11 cellular contexts compared by ENCODE assay signal in the genomic region with DNA sequence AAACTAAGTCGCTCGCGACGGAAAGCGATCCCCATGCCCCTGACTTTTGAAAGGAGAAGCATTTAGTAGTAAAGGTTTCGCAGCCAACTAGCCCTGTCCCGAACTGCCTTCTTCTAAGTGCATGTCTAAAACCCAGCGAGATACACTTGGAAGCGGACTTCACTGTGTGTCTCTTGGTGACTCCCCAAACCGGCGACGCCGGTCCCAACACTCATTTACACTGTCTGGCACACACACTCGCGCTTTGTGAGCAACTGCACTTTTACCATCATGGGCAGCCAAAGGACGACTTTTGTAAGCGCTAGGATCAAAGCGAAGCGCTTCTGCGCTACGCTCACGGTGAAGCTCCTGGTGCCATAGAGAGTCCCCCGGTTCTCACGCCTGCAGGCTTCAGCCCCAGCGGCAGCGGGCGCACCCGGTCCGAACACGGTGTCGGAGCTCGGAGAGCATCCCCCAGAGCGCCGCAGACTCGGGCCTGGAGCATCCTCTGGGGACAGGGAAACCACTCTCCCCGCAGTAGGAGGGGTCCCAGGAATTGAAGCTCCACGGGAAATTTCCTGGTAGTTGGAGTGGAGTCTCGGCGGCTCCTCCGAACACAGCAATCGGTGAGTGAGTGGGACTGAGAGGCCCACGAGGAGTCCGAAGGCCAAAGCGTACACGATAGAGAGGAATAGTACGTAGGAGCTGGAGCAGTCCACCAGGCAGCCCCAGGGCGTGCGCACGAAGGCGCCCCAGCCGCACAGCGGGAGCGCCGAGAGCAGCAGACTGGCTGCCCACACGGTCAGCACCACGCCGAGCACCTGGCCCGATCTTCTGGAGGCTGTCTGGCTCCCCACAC. TPM values are rescaled to one million over a fixed set of nuclear protein-coding genes. Genes with fewer than 3 reads are reported as not detected.
DNase-seq lines count a peak whose midpoint lies in the region; ATAC-seq, FAIRE-seq and TF ChIP-seq lines count a peak whose summit lies in the region.
"Had no signal": no experiment of that assay in that cellular context is flagged by ENCODE, and none has a peak within 500 bp of the region (broad histone marks: within the 10 kb centered on the region; RNA-seq: fewer than 3 reads in every experiment).

No MANE protein-coding gene starts in this region.

- peaks cover 66% of the 10 kb centered on the region for H3K27me3 ChIP-seq in endodermal cell (ENCODE audit: control insufficient read depth, insufficient read depth, low read length, poor library complexity, severe bottlenecking)

- no peak overlapping the region for H3K9ac ChIP-seq in endodermal cell (ENCODE audit: extremely low read depth, low read length, poor library complexity, severe bottlenecking)

- H3K27ac Mint-ChIP-seq in endodermal cell (no peak overlapping the region), nephron progenitor cell (peak overlapping the region; percentile 65)
- H3K27ac Mint-ChIP-seq: activated naive CD4-positive, alpha-beta T cell treated with anti-CD3 and anti-CD28 coated beads, Interleukin-2, amount 50 U/mL, for 24 hours had no signal

- peak overlapping the region; percentile 73 for H3K4me3 ChIP-seq in endodermal cell (ENCODE audit: low read length)
- H3K4me3 ChIP-seq: right lobe of liver had no signal

- ATAC-seq in HG02759 (IDR thresholded peaks at IDR 0.05; ENCODE audit: unreplicated experiment), result no peak

- H3K4me3 Mint-ChIP-seq in endodermal cell (peak overlapping the region; percentile 57), nephron progenitor cell (peak overlapping the region; percentile 88)
- H3K4me3 Mint-ChIP-seq: activated naive CD4-positive, alpha-beta T cell treated with anti-CD3 and anti-CD28 coated beads, Interleukin-2, amount 50 U/mL, for 24 hours had no signal

- H3K27me3 Mint-ChIP-seq in endodermal cell (ENCODE audit: insufficient read depth) (peaks cover 63% of the 10 kb centered on the region), nephron progenitor cell (ENCODE audit: low read depth, poor library complexity) (peaks cover 53% of the 10 kb centered on the region)

- H3K36me3 Mint-ChIP-seq in endodermal cell (ENCODE audit: low read depth) (no peaks in the 10 kb centered on the region), nephron progenitor cell (ENCODE audit: low read depth) (no peaks in the 10 kb centered on the region)
- H3K36me3 Mint-ChIP-seq: activated naive CD4-positive, alpha-beta T cell treated with anti-CD3 and anti-CD28 coated beads, Interleukin-2, amount 50 U/mL, for 24 hours had no signal

- H3K27ac ChIP-seq in endodermal cell (ENCODE audit: low read depth, low read length), result no peak overlapping the region
- H3K27ac ChIP-seq: right lobe of liver had no signal

- WGBS in endodermal cell (ENCODE audit: insufficient coverage in 1 of 2, insufficient read length in 1 of 2), 2 experiments, result 4 to 5% methylated on average over 38 to 58 of the region's 58 CpGs

- peaks cover 24% of the 10 kb centered on the region for H3K4me1 Mint-ChIP-seq in endodermal cell
- H3K4me1 Mint-ChIP-seq in nephron progenitor cell, result peaks cover 24% of the 10 kb centered on the region
- H3K4me1 Mint-ChIP-seq: activated naive CD4-positive, alpha-beta T cell treated with anti-CD3 and anti-CD28 coated beads, Interleukin-2, amount 50 U/mL, for 24 hours had no signal

- FAIRE-seq in GM12892 (lab: Jason Lieb, UNC), result no peak

- TF ChIP-seq POLR2A in GM12892 (IDR thresholded peaks at IDR 0.05; ENCODE audit: low read depth, low read length), result no peak

- DNase-seq in AG08395 (ENCODE audit: low spot score), result peak; percentile 4
- peak; percentile 16 for DNase-seq in NCI-H2107 treated with DMSO at 0.1 percent for 48 hours (lab: John Stamatoyannopoulos, UW; ENCODE audit: unreplicated experiment)
- peak; percentile 79 for DNase-seq in endodermal cell
- DNase-seq in nephron progenitor cell, result peak; percentile 51
- DNase-seq in GM12892 (ENCODE audit: insufficient read length), result no peak
- DNase-seq in activated effector memory CD4-positive, alpha-beta T cell treated with anti-CD3 and anti-CD28 coated beads, Interleukin-2, amount 50 U/mL, for 16 hours, result no peak
- no peak for DNase-seq in HK-2 (ENCODE audit: unreplicated experiment)

- no peaks in the 10 kb centered on the region for H3K36me3 ChIP-seq in endodermal cell (ENCODE audit: control insufficient read depth, insufficient read depth, low read length)
- H3K36me3 ChIP-seq: right lobe of liver had no signal

- no peaks in the 10 kb centered on the region for H3K9me3 Mint-ChIP-seq in endodermal cell
- H3K9me3 Mint-ChIP-seq in nephron progenitor cell, result no peaks in the 10 kb centered on the region
- H3K9me3 Mint-ChIP-seq: activated naive CD4-positive, alpha-beta T cell treated with anti-CD3 and anti-CD28 coated beads, Interleukin-2, amount 50 U/mL, for 24 hours had no signal

- H3K9me3 ChIP-seq in endodermal cell (ENCODE audit: control insufficient read depth, low read length), result no peaks in the 10 kb centered on the region
- H3K9me3 ChIP-seq: right lobe of liver had no signal

- no peaks in the 10 kb centered on the region for H3K4me1 ChIP-seq in endodermal cell (ENCODE audit: control insufficient read depth, insufficient read depth, low read length)
- H3K4me1 ChIP-seq: right lobe of liver had no signal

- peak; percentile 30 for TF ChIP-seq CTCF in endodermal cell (conservative IDR thresholded peaks at IDR 0.05)
- no peak for TF ChIP-seq CTCF in nephron progenitor cell (IDR thresholded peaks at IDR 0.05)

RNA-seq across cellular contexts. Expression of a gene that starts 1.4 kb away (rescaled TPM):
- not detected for total RNA-seq in endodermal cell
- 0.11 TPM for polyA plus RNA-seq in endodermal cell (2013, experiment 1 of 2)
- not detected for polyA plus RNA-seq in endodermal cell (2013, experiment 2 of 2)
- polyA plus RNA-seq in GM12892 (2012; ENCODE audit: missing spikeins), result not detected
- total RNA-seq: right lobe of liver; T-helper 2 cell treated with Interferon-gamma antibody and Interleukin-4, amounts not matched to agents 100 ng/mL and 5 ng/mL, for 36 hours had no signal

Comparison
In these comparisons a context has a peak if more than half of its experiments do, and no peak if none do; other contexts are left out.
1. DNase-seq: peak in AG08395 (single experiment), NCI-H2107 treated with DMSO at 0.1 percent for 48 hours (single experiment), endodermal cell (single experiment) and nephron progenitor cell (single experiment); none in GM12892 (single experiment), activated effector memory CD4-positive, alpha-beta T cell treated with anti-CD3 and anti-CD28 coated beads, Interleukin-2, amount 50 U/mL, for 16 hours (single experiment) and HK-2 (single experiment).